In genomic region chr14:21749306-21749868, GRCh38 we compare ENCODE assay signal across 12 cellular contexts.
DNase-seq lines count a peak whose midpoint lies in the region; ATAC-seq and TF ChIP-seq lines count a peak whose summit lies in the region.
"Had no signal": no experiment of that assay in that cellular context is flagged by ENCODE, and none has a peak within 500 bp of the region (broad histone marks: within the 10 kb centered on the region; RNA-seq: fewer than 3 reads in every experiment).

No MANE protein-coding gene starts in this region.

- peak overlapping the region; percentile 18 for H3K4me3 Mint-ChIP-seq in T-helper 1 cell treated with Interleukin-12 subunit alpha and Interleukin-12 subunit beta and Interleukin-4 antibody, amounts not matched to agents 30 μg/mL and 1 μg/mL, for 36 hours
- peak overlapping the region; percentile 26 for H3K4me3 Mint-ChIP-seq in CD4-positive, alpha-beta T cell
- peak overlapping the region; percentile 67 for H3K4me3 Mint-ChIP-seq in activated CD4-positive, alpha-beta memory T cell treated with anti-CD3 and anti-CD28 coated beads for 36 hours

- no peaks in the 10 kb centered on the region for H3K4me1 Mint-ChIP-seq in T-helper 1 cell treated with Interleukin-12 subunit alpha and Interleukin-12 subunit beta and Interleukin-4 antibody, amounts not matched to agents 30 μg/mL and 1 μg/mL, for 36 hours (ENCODE audit: low read depth)
- peaks cover 11% of the 10 kb centered on the region for H3K4me1 Mint-ChIP-seq in CD4-positive, alpha-beta T cell (ENCODE audit: low read depth)
- peaks cover 8% of the 10 kb centered on the region for H3K4me1 Mint-ChIP-seq in activated CD4-positive, alpha-beta memory T cell treated with anti-CD3 and anti-CD28 coated beads for 36 hours (ENCODE audit: low read depth)

- DNase-seq in T-helper 1 cell (no peak), inferior parietal cortex (ENCODE audit: extremely low spot score) (peak; percentile 11), RWPE1 (ENCODE audit: low spot score) (no peak), AG20443 (ENCODE audit: low spot score) (no peak)
- no peak for DNase-seq in CD4-positive, alpha-beta T cell
- no peak for DNase-seq in activated CD4-positive, alpha-beta memory T cell treated with anti-CD3 and anti-CD28 coated beads for 36 hours

- no peaks in the 10 kb centered on the region for H3K9me3 ChIP-seq in CD4-positive, alpha-beta T cell (ENCODE audit: control insufficient read depth, low read length)
- H3K9me3 ChIP-seq: SJSA1, thoracic aorta had no signal

- no peaks in the 10 kb centered on the region for H3K36me3 Mint-ChIP-seq in T-helper 1 cell treated with Interleukin-12 subunit alpha and Interleukin-12 subunit beta and Interleukin-4 antibody, amounts not matched to agents 30 μg/mL and 1 μg/mL, for 36 hours (ENCODE audit: low read depth)
- no peaks in the 10 kb centered on the region for H3K36me3 Mint-ChIP-seq in CD4-positive, alpha-beta T cell (ENCODE audit: low read depth)
- H3K36me3 Mint-ChIP-seq in activated CD4-positive, alpha-beta memory T cell treated with anti-CD3 and anti-CD28 coated beads for 36 hours = no peaks in the 10 kb centered on the region

- peak; percentile 77 for ATAC-seq in CD4-positive, alpha-beta T cell (ENCODE audit: poor library complexity)
- ATAC-seq in GM19023 (IDR thresholded peaks at IDR 0.05; ENCODE audit: unreplicated experiment) = no peak

- H3K27ac Mint-ChIP-seq in T-helper 1 cell treated with Interleukin-12 subunit alpha and Interleukin-12 subunit beta and Interleukin-4 antibody, amounts not matched to agents 30 μg/mL and 1 μg/mL, for 36 hours = peak overlapping the region; percentile 5
- peak overlapping the region; percentile 57 for H3K27ac Mint-ChIP-seq in CD4-positive, alpha-beta T cell
- peak overlapping the region; percentile 36 for H3K27ac Mint-ChIP-seq in activated CD4-positive, alpha-beta memory T cell treated with anti-CD3 and anti-CD28 coated beads for 36 hours

- CTCF ChIA-PET in CD4-positive, alpha-beta T cell (lab: Charles Lee) = interaction anchor here (0.9 to 1.9 kb wide), 10 partner anchors 9 to 835 kb away, joined by 3 to 7 read pairs (median 4); no protein-coding TSS in a partner anchor
- CTCF ChIA-PET in activated CD4-positive, alpha-beta memory T cell treated with anti-CD3 and anti-CD28 coated beads for 36 hours (lab: Charles Lee) = interaction anchor here (0.5 to 2.8 kb wide), 19 partner anchors 10 to 821 kb away, joined by 3 to 20 read pairs (median 4); no protein-coding TSS in a partner anchor
- CTCF ChIA-PET in RWPE1 (lab: Yijun Ruan, JAX) = interaction anchor here (0.8 to 2.0 kb wide), 6 partner anchors 14 to 172 kb away, joined by 3 to 6 read pairs (median 4); no protein-coding TSS in a partner anchor

- H3K27me3 ChIP-seq in CD4-positive, alpha-beta T cell (ENCODE audit: control insufficient read depth, insufficient read depth, low read length) = no peaks in the 10 kb centered on the region

- H3K9me3 Mint-ChIP-seq in T-helper 1 cell treated with Interleukin-12 subunit alpha and Interleukin-12 subunit beta and Interleukin-4 antibody, amounts not matched to agents 30 μg/mL and 1 μg/mL, for 36 hours = no peaks in the 10 kb centered on the region
- H3K9me3 Mint-ChIP-seq in CD4-positive, alpha-beta T cell = no peaks in the 10 kb centered on the region
- H3K9me3 Mint-ChIP-seq in activated CD4-positive, alpha-beta memory T cell treated with anti-CD3 and anti-CD28 coated beads for 36 hours = no peaks in the 10 kb centered on the region

- intact Hi-C loops in CD4-positive, alpha-beta T cell (cut with DNase I, micrococcal nuclease) = loop anchor here in 1 of 2 experiments (2.0 to 5.0 kb wide), 2 partner anchors 19 to 803 kb away; no protein-coding TSS in a partner anchor
- intact Hi-C loops in activated CD4-positive, alpha-beta memory T cell treated with anti-CD3 and anti-CD28 coated beads for 36 hours (cut with micrococcal nuclease) = no loop called here

- peaks cover 34% of the 10 kb centered on the region for H3K27me3 Mint-ChIP-seq in T-helper 1 cell treated with Interleukin-12 subunit alpha and Interleukin-12 subunit beta and Interleukin-4 antibody, amounts not matched to agents 30 μg/mL and 1 μg/mL, for 36 hours (ENCODE audit: low read depth)
- H3K27me3 Mint-ChIP-seq in CD4-positive, alpha-beta T cell = peaks cover 23% of the 10 kb centered on the region
- peaks cover 3% of the 10 kb centered on the region for H3K27me3 Mint-ChIP-seq in activated CD4-positive, alpha-beta memory T cell treated with anti-CD3 and anti-CD28 coated beads for 36 hours

- TF ChIP-seq CTCF in CD4-positive, alpha-beta T cell (IDR thresholded peaks at IDR 0.05) = no peak
- TF ChIP-seq CTCF in RWPE1 (conservative IDR thresholded peaks at IDR 0.05; ENCODE audit: low read depth) = no peak

- no peak overlapping the region for H3K27ac ChIP-seq in CD4-positive, alpha-beta T cell (ENCODE audit: low read depth, low read length)
- H3K27ac ChIP-seq in RWPE1 = no peak overlapping the region
- H3K27ac ChIP-seq: 22Rv1, C4-2B, SJSA1, thoracic aorta had no signal

- POLR2A ChIA-PET in CD4-positive, alpha-beta T cell (lab: Charles Lee) = interaction anchor here (0.6 to 1.9 kb wide), 11 partner anchors 10 to 821 kb away, joined by 3 to 7 read pairs (median 3); no protein-coding TSS in a partner anchor
- POLR2A ChIA-PET in activated CD4-positive, alpha-beta memory T cell treated with anti-CD3 and anti-CD28 coated beads for 36 hours (lab: Charles Lee) = interaction anchor here (1.2 kb wide), 1 partner anchor 807 kb away, joined by 3 read pairs; no protein-coding TSS in a partner anchor
- POLR2A ChIA-PET in RWPE1 (lab: Yijun Ruan, JAX; ENCODE audit: low non-redundant PET) = no interaction called here

Comparison
In these comparisons a context has a peak if more than half of its experiments do, and no peak if none do; other contexts are left out.
1. H3K27ac Mint-ChIP-seq: peak in every context shown above with its lines; median percentile 57 in CD4-positive, alpha-beta T cell; 36 in activated CD4-positive, alpha-beta memory T cell treated with anti-CD3 and anti-CD28 coated beads for 36 hours; 5 in T-helper 1 cell treated with Interleukin-12 subunit alpha and Interleukin-12 subunit beta and Interleukin-4 antibody, amounts not matched to agents 30 μg/mL and 1 μg/mL, for 36 hours.